Comparison of ENCODE assay signal across 19 cellular contexts in the genomic region with DNA sequence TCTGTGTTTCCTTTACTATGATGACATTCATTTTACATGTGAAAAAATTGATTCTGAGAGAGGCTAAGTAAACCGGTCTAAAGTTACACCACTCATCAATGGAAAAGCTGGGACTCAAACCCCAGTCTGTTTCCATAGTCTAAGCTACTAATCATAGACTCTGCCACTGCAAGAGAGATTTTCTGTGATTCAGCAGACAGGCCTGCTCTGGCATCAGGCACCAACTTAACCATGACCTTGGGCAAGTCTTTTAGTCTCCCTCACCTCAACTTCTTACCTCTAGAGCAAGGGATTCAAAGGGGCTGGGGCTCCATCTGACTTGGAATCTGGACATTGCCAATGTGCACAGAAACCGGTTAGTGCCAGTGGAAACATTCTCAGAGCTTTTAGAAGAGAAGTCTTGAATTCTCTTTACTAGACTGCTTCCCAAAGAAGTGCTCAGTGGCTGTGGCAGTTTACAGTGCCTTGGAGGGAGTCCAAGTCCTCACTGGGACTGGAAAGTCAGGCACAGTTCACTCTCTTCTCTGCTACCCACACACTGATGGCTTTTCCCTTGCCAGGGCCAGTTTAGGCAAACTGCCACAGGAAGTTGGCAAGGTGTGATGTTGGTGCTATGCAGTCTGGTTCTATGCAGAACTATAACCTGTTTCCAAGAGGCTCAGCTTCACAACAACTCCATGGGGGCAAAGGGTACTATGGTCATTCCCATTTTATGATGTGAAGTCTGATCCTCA. TPM values are rescaled to one million over a fixed set of nuclear protein-coding genes. Genes with fewer than 3 reads are reported as not detected.
DNase-seq lines count a peak whose midpoint lies in the region; ATAC-seq and TF ChIP-seq lines count a peak whose summit lies in the region.
"Had no signal": no experiment of that assay in that cellular context is flagged by ENCODE, and none has a peak within 500 bp of the region (broad histone marks: within the 10 kb centered on the region; RNA-seq: fewer than 3 reads in every experiment).

No MANE protein-coding gene starts in this region.

- peaks cover 3% of the 10 kb centered on the region for H3K4me1 Mint-ChIP-seq in neural progenitor cell
- H3K4me1 Mint-ChIP-seq in T-helper 2 cell treated with Interferon-gamma antibody and Interleukin-4, amounts not matched to agents 5 μg/mL and 100 μg/mL, for 36 hours (ENCODE audit: low read depth), result no peaks in the 10 kb centered on the region
- no peaks in the 10 kb centered on the region for H3K4me1 Mint-ChIP-seq in CD4-positive, alpha-beta T cell (ENCODE audit: low read depth)
- H3K4me1 Mint-ChIP-seq: activated naive CD4-positive, alpha-beta T cell treated with anti-CD3 and anti-CD28 coated beads, Interleukin-2, amount 10 ng/mL, durations not matched to agents 7 days and 5 days; natural killer cell had no signal

- H4K20me1 ChIP-seq in BLaER1 (no peaks in the 10 kb centered on the region), OCI-LY7 (ENCODE audit: insufficient read depth, low read length) (no peaks in the 10 kb centered on the region), neural progenitor cell (ENCODE audit: low read depth) (no peaks in the 10 kb centered on the region)

- POLR2A ChIA-PET in OCI-LY7 (lab: Charles Lee), result interaction anchor here (0.7 to 9.8 kb wide), 6 partner anchors 10 to 42 kb away, joined by 3 to 176 read pairs (median 4); no protein-coding TSS in a partner anchor
- POLR2A ChIA-PET in CD4-positive, alpha-beta T cell (lab: Charles Lee), result no interaction called here

- H3K36me3 Mint-ChIP-seq in neural progenitor cell, result no peaks in the 10 kb centered on the region
- no peaks in the 10 kb centered on the region for H3K36me3 Mint-ChIP-seq in T-helper 2 cell treated with Interferon-gamma antibody and Interleukin-4, amounts not matched to agents 5 μg/mL and 100 μg/mL, for 36 hours (ENCODE audit: low read depth)
- H3K36me3 Mint-ChIP-seq in CD4-positive, alpha-beta T cell (ENCODE audit: low read depth), result no peaks in the 10 kb centered on the region
- H3K36me3 Mint-ChIP-seq: activated naive CD4-positive, alpha-beta T cell treated with anti-CD3 and anti-CD28 coated beads, Interleukin-2, amount 10 ng/mL, durations not matched to agents 7 days and 5 days; natural killer cell had no signal

- H3K4me3 ChIP-seq in BLaER1 (no peak overlapping the region), OCI-LY7 (ENCODE audit: low read depth, low read length, poor library complexity, severe bottlenecking) (no peak overlapping the region), heart right ventricle (no peak overlapping the region), parathyroid adenoma (ENCODE audit: low read depth, low read length) (no peak overlapping the region), neural progenitor cell (no peak overlapping the region)
- H3K4me3 ChIP-seq: Peyer's patch, upper lobe of left lung had no signal

- H3K4me1 ChIP-seq in BLaER1, result peaks cover 60% of the 10 kb centered on the region
- H3K4me1 ChIP-seq in OCI-LY7 (ENCODE audit: insufficient read depth, low read length, poor library complexity, severe bottlenecking), result peaks cover 83% of the 10 kb centered on the region
- peaks cover 0 to 18% (median 4%) of the 10 kb centered on the region in 9 donors for H3K4me1 ChIP-seq in heart right ventricle
- H3K4me1 ChIP-seq in parathyroid adenoma, result peaks cover 12% of the 10 kb centered on the region
- no peaks in the 10 kb centered on the region for H3K4me1 ChIP-seq in neural progenitor cell

- no peaks in the 10 kb centered on the region for H3K27me3 ChIP-seq in BLaER1
- H3K27me3 ChIP-seq in heart right ventricle, result peaks cover 0 to 5% (median 0%) of the 10 kb centered on the region in 7 donors
- H3K27me3 ChIP-seq in parathyroid adenoma (ENCODE audit: control insufficient read depth, insufficient read depth, low read length), result no peaks in the 10 kb centered on the region
- H3K27me3 ChIP-seq in neural progenitor cell, result no peaks in the 10 kb centered on the region
- H3K27me3 ChIP-seq in CD4-positive, alpha-beta T cell (ENCODE audit: control insufficient read depth, insufficient read depth, low read length), result no peaks in the 10 kb centered on the region
- H3K27me3 ChIP-seq: Peyer's patch, upper lobe of left lung had no signal

- intact Hi-C loops in OCI-LY7 (cut with micrococcal nuclease; ENCODE audit: unreplicated experiment), result loop anchor here (10.0 kb wide), 1 partner anchor 399 kb away; no protein-coding TSS in a partner anchor
- intact Hi-C loops in heart right ventricle (cut with DNase I), result loop anchor here in 1 of 10 donors (5.0 kb wide), 1 partner anchor 44 kb away; no protein-coding TSS in a partner anchor
- intact Hi-C loops in CD4-positive, alpha-beta T cell (cut with DNase I, micrococcal nuclease), result no loop called here

- H3K27me3 Mint-ChIP-seq in neural progenitor cell (ENCODE audit: insufficient read depth, low read depth), result peaks cover 3% of the 10 kb centered on the region
- peaks cover 16% of the 10 kb centered on the region for H3K27me3 Mint-ChIP-seq in T-helper 2 cell treated with Interferon-gamma antibody and Interleukin-4, amounts not matched to agents 5 μg/mL and 100 μg/mL, for 36 hours (ENCODE audit: low read depth)
- no peaks in the 10 kb centered on the region for H3K27me3 Mint-ChIP-seq in CD4-positive, alpha-beta T cell

- peak; percentile 30 to 94 (median 78) for ATAC-seq in heart right ventricle
- no peak for ATAC-seq in CD4-positive, alpha-beta T cell (ENCODE audit: poor library complexity)
- ATAC-seq: activated CD8-positive, alpha-beta T cell treated with anti-CD3 and anti-CD28 coated beads for 36 hours; natural killer cell had no signal

- H3K36me3 ChIP-seq in BLaER1, result no peaks in the 10 kb centered on the region
- H3K36me3 ChIP-seq in OCI-LY7 (ENCODE audit: insufficient read depth, low read length), result no peaks in the 10 kb centered on the region; the same call in 1 of the 2 replicates
- no peaks in the 10 kb centered on the region for H3K36me3 ChIP-seq in heart right ventricle
- H3K36me3 ChIP-seq in parathyroid adenoma (ENCODE audit: control insufficient read depth, insufficient read depth, low read length), result no peaks in the 10 kb centered on the region
- H3K36me3 ChIP-seq in neural progenitor cell, result no peaks in the 10 kb centered on the region
- H3K36me3 ChIP-seq: Peyer's patch, upper lobe of left lung had no signal

- whole genome bisulfite sequencing in heart right ventricle, 2 donors, result 78 to 83% methylated on average over 2 of the region's 2 CpGs

- H3K9me3 ChIP-seq in BLaER1 (peaks cover 17% of the 10 kb centered on the region), OCI-LY7 (ENCODE audit: low read length) (no peaks in the 10 kb centered on the region), heart right ventricle (no peaks in the 10 kb centered on the region), parathyroid adenoma (ENCODE audit: control insufficient read depth, low read length) (no peaks in the 10 kb centered on the region), neural progenitor cell (ENCODE audit: low read depth) (no peaks in the 10 kb centered on the region)
- H3K9me3 ChIP-seq in CD4-positive, alpha-beta T cell (ENCODE audit: control insufficient read depth, low read length), result no peaks in the 10 kb centered on the region
- H3K9me3 ChIP-seq: Peyer's patch, upper lobe of left lung had no signal

- no TSS peak for BruUV-seq in OCI-LY7 (replicated peaks; lab: Mats Ljungman, UMichigan)

- no peaks in the 10 kb centered on the region for H3F3A ChIP-seq in neural progenitor cell (ENCODE audit: low read depth)

- peak overlapping the region; percentile 24; the same call in 1 of the 2 replicates for H2AFZ ChIP-seq in OCI-LY7 (ENCODE audit: low read length)
- H2AFZ ChIP-seq in parathyroid adenoma, result peak overlapping the region; percentile 63
- no peak overlapping the region for H2AFZ ChIP-seq in neural progenitor cell (replicated peaks)

- no peaks in the 10 kb centered on the region for H3K9me2 ChIP-seq in OCI-LY7 (ENCODE audit: insufficient read depth, low read length)

- no peaks in the 10 kb centered on the region for H3K9me3 Mint-ChIP-seq in neural progenitor cell
- H3K9me3 Mint-ChIP-seq in T-helper 2 cell treated with Interferon-gamma antibody and Interleukin-4, amounts not matched to agents 5 μg/mL and 100 μg/mL, for 36 hours, result no peaks in the 10 kb centered on the region
- H3K9me3 Mint-ChIP-seq in CD4-positive, alpha-beta T cell, result no peaks in the 10 kb centered on the region
- H3K9me3 Mint-ChIP-seq: activated CD8-positive, alpha-beta T cell treated with anti-CD3 and anti-CD28 coated beads for 36 hours; activated naive CD4-positive, alpha-beta T cell treated with anti-CD3 and anti-CD28 coated beads, Interleukin-2, amount 10 ng/mL, durations not matched to agents 7 days and 5 days; natural killer cell had no signal

- no peak overlapping the region for H3K27ac Mint-ChIP-seq in neural progenitor cell
- H3K27ac Mint-ChIP-seq in T-helper 2 cell treated with Interferon-gamma antibody and Interleukin-4, amounts not matched to agents 5 μg/mL and 100 μg/mL, for 36 hours, result no peak overlapping the region
- H3K27ac Mint-ChIP-seq in CD4-positive, alpha-beta T cell, result no peak overlapping the region
- H3K27ac Mint-ChIP-seq: activated CD8-positive, alpha-beta T cell treated with anti-CD3 and anti-CD28 coated beads for 36 hours; activated naive CD4-positive, alpha-beta T cell treated with anti-CD3 and anti-CD28 coated beads, Interleukin-2, amount 10 ng/mL, durations not matched to agents 7 days and 5 days; natural killer cell had no signal

- no peak overlapping the region for H3K4me3 Mint-ChIP-seq in neural progenitor cell
- H3K4me3 Mint-ChIP-seq in T-helper 2 cell treated with Interferon-gamma antibody and Interleukin-4, amounts not matched to agents 5 μg/mL and 100 μg/mL, for 36 hours, result no peak overlapping the region
- no peak overlapping the region for H3K4me3 Mint-ChIP-seq in CD4-positive, alpha-beta T cell
- H3K4me3 Mint-ChIP-seq: activated CD8-positive, alpha-beta T cell treated with anti-CD3 and anti-CD28 coated beads for 36 hours; activated naive CD4-positive, alpha-beta T cell treated with anti-CD3 and anti-CD28 coated beads, Interleukin-2, amount 10 ng/mL, durations not matched to agents 7 days and 5 days; natural killer cell had no signal

- H3K9ac ChIP-seq in BLaER1, result no peak overlapping the region
- H3K9ac ChIP-seq in parathyroid adenoma, result no peak overlapping the region
- H3K9ac ChIP-seq in neural progenitor cell, result no peak overlapping the region

- H3K27ac ChIP-seq in BLaER1, result 0 out of 2 replicates have a peak overlapping the region, but pooled peaks have one; percentile 15
- peak overlapping the region; percentile 100 for H3K27ac ChIP-seq in OCI-LY7 (ENCODE audit: low read depth, low read length, poor library complexity, severe bottlenecking)
- H3K27ac ChIP-seq in heart right ventricle, result peak overlapping the region in 1 of 10 donors; percentile 9
- peak overlapping the region; percentile 58 for H3K27ac ChIP-seq in parathyroid adenoma
- H3K27ac ChIP-seq in neural progenitor cell, result no peak overlapping the region
- no peak overlapping the region for H3K27ac ChIP-seq in CD4-positive, alpha-beta T cell (ENCODE audit: low read depth, low read length)

- H3K79me2 ChIP-seq in OCI-LY7 (ENCODE audit: insufficient read depth, low read depth, low read length) (peaks cover 20% of the 10 kb centered on the region), parathyroid adenoma (no peaks in the 10 kb centered on the region), neural progenitor cell (ENCODE audit: low read depth) (no peaks in the 10 kb centered on the region)

- no peak for TF ChIP-seq CTCF in OCI-LY7 (conservative IDR thresholded peaks at IDR 0.05; ENCODE audit: low read length)
- TF ChIP-seq CTCF in heart right ventricle (IDR thresholded peaks at IDR 0.05), result no peak
- TF ChIP-seq CTCF in parathyroid adenoma (IDR thresholded peaks at IDR 0.05), result no peak
- TF ChIP-seq CTCF in neural progenitor cell (IDR thresholded peaks at IDR 0.05), result no peak
- TF ChIP-seq CTCF in CD4-positive, alpha-beta T cell (IDR thresholded peaks at IDR 0.05), result no peak

- DNase-seq in OCI-LY7 (ENCODE audit: low spot score) (no peak), heart right ventricle (peak; percentile 46 to 64), neural progenitor cell (ENCODE audit: low spot score) (no peak)
- no peak for DNase-seq in stimulated activated CD4-positive, alpha-beta T cell treated with anti-CD3 and anti-CD28 coated beads, Interleukin-1b, Interleukin-23, amount 100 ng/mL, for 48 hours
- DNase-seq in T-helper 2 cell treated with Interferon-gamma antibody and Interleukin-4, amounts not matched to agents 5 μg/mL and 100 μg/mL, for 36 hours (ENCODE audit: low spot score), result no peak
- no peak for DNase-seq in CD4-positive, alpha-beta T cell
- DNase-seq: activated CD8-positive, alpha-beta T cell treated with anti-CD3 and anti-CD28 coated beads for 36 hours; activated naive CD4-positive, alpha-beta T cell treated with anti-CD3 and anti-CD28 coated beads, Interleukin-2, amount 10 ng/mL, durations not matched to agents 7 days and 5 days; cerebellar nuclear complex; natural killer cell; NCI-H345; T-helper 2 cell had no signal

- CTCF ChIA-PET in OCI-LY7 (lab: Charles Lee; ENCODE audit: unreplicated experiment), result no interaction called here
- CTCF ChIA-PET in CD4-positive, alpha-beta T cell (lab: Charles Lee), result no interaction called here

- H3K4me2 ChIP-seq in BLaER1 (peak overlapping the region; percentile 29), OCI-LY7 (ENCODE audit: low read length) (peak overlapping the region; percentile 19), parathyroid adenoma (ENCODE audit: low read length) (no peak overlapping the region), neural progenitor cell (no peak overlapping the region)

RNA-seq across cellular contexts. Expression of gene BLNK, which starts 4.5 kb away (rescaled TPM):
- total RNA-seq in OCI-LY7 (2014; rRNA removed; shearing (Covaris generic)), result 78.0 and 113 TPM in 2 replicates
- total RNA-seq in OCI-LY7 (2022), result 182 and 201 TPM in 2 replicates
- 1 to 10 TPM in 3 of 10 donors, under 1 TPM in 7; 0.37 to 4.4 (median 0.65) TPM for total RNA-seq in heart right ventricle
- polyA plus RNA-seq in heart right ventricle, result under 1 TPM; 0.25 to 0.95 TPM
- not detected in 2 replicates for total RNA-seq in neural progenitor cell (ENCODE audit: low replicate concordance)
- total RNA-seq in CD4-positive, alpha-beta T cell, result not detected
- polyA plus RNA-seq: fibroblast of lung had no signal

RNA-seq across cellular contexts. Expression of gene DNTT, which starts 28.4 kb away (rescaled TPM):
- total RNA-seq in OCI-LY7 (2014; rRNA removed; shearing (Covaris generic)), result 0.16 TPM in 1 of 2 replicates, not detected in the other
- total RNA-seq in OCI-LY7 (2022) (0.18 and 0.32 TPM in 2 replicates), heart right ventricle (not detected), neural progenitor cell (ENCODE audit: low replicate concordance) (not detected in 2 replicates)
- polyA plus RNA-seq in heart right ventricle, result not detected
- under 1 TPM in 1 of 2 experiments, not detected in 1; 0.11 TPM for total RNA-seq in CD4-positive, alpha-beta T cell
- total RNA-seq: activated CD8-positive, alpha-beta T cell treated with anti-CD3 and anti-CD28 coated beads for 36 hours; fibroblast of lung; H4; natural killer cell; Peyer's patch; skeletal muscle tissue; upper lobe of left lung had no signal
- polyA plus RNA-seq: fibroblast of lung had no signal

Comparison
In these comparisons a context has a peak if more than half of its experiments do, and no peak if none do; other contexts are left out.
1. H3K27ac ChIP-seq: peak in BLaER1 (single experiment), OCI-LY7 (single experiment) and parathyroid adenoma (single experiment); none in neural progenitor cell (single experiment) and CD4-positive, alpha-beta T cell (single experiment).
2. H3K4me2 ChIP-seq: peak in BLaER1 (single experiment) and OCI-LY7 (single experiment); none in parathyroid adenoma (single experiment) and neural progenitor cell (single experiment).
3. DNase-seq: peak in heart right ventricle (2 of 2); none in OCI-LY7 (single experiment), stimulated activated CD4-positive, alpha-beta T cell treated with anti-CD3 and anti-CD28 coated beads, Interleukin-1b, Interleukin-23, amount 100 ng/mL, for 48 hours (single experiment), neural progenitor cell (single experiment), T-helper 2 cell treated with Interferon-gamma antibody and Interleukin-4, amounts not matched to agents 5 μg/mL and 100 μg/mL, for 36 hours (single experiment) and CD4-positive, alpha-beta T cell (0 of 10).
4. RNA of gene BLNK, which starts 4.5 kb away (total RNA-seq): 78.0 to 201 TPM in OCI-LY7; 0.37 to 4.4 TPM in heart right ventricle, not detected in CD4-positive, alpha-beta T cell and not detected in neural progenitor cell; every median in the first group is over 10 times any median in the second.